2 cellular contexts compared by ENCODE assay signal in the genomic region with DNA sequence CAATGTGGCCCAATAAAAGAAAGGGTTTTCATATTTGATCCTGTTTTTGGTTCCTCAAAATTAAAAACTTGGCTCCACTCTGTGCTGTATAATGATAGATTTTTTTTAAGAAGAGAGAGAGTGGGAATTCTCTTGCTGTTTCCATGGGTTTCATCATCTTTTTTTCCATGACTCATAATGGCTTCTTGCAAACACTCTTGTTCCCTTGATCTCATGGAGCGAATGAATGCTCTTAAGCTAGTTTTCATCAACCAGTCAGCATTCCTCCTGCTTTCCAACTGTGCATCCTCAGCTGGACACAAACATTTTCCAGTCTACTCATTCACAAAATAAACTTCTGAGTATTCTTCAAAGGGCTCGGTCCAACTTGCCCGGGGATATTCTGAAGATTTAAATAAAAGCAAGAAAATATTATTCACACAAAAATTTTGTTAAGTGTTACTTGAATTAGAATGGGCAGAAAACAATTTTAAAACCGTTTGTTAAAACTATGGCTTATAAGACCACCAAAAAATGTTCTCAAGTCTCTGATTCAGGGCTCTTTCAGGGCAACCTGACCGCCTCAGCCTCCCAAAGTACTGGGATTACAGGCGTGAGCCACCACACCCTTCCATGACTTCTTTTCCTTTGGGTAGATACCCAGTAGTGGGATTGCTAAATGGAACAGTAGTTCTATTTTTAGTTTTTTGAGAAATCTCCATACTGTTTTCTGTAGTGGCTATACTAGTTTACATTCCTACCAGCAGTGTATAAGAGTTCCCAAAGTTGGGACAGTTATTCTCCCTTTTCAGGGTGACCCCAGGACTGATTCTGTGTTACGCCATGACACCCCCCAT.
A peak's percentile ranks its signal among the peaks of the same experiment; 100 is the strongest.
TF ChIP-seq lines count a peak whose summit lies in the region.

No MANE protein-coding gene starts in this region.

TF ChIP-seq in IMR-90, 13 proteins besides CTCF, POLR2A, EP300 and RAD21 (continued from another document):
- TF ChIP-seq NFE2L2 (IDR thresholded peaks at IDR 0.05; ENCODE audit: low read depth, low read length) (peak; percentile 54), MAFK (IDR thresholded peaks at IDR 0.05; ENCODE audit: low read depth, low read length) (peak; percentile 63; the same call in 1 of the 2 replicates), SMC3 (IDR thresholded peaks at IDR 0.05; ENCODE audit: low read depth, low read length) (no peak), MXI1 (IDR thresholded peaks at IDR 0.05; ENCODE audit: borderline replicate concordance, low read depth, low read length) (no peak), BHLHE40 (IDR thresholded peaks at IDR 0.05; ENCODE audit: low read depth, low read length) (peak; percentile 37; the same call in 1 of the 2 replicates), RFX5 (IDR thresholded peaks at IDR 0.05; ENCODE audit: low read depth, low read length) (no peak), FOS (IDR thresholded peaks at IDR 0.05; ENCODE audit: low read depth, low read length) (peak; percentile 97), RCOR1 (IDR thresholded peaks at IDR 0.05; ENCODE audit: insufficient replicate concordance, low read length) (no peak), CEBPB (IDR thresholded peaks at IDR 0.05; ENCODE audit: low read depth, low read length) (peak; percentile 97)
- TF ChIP-seq, protein P1, sequence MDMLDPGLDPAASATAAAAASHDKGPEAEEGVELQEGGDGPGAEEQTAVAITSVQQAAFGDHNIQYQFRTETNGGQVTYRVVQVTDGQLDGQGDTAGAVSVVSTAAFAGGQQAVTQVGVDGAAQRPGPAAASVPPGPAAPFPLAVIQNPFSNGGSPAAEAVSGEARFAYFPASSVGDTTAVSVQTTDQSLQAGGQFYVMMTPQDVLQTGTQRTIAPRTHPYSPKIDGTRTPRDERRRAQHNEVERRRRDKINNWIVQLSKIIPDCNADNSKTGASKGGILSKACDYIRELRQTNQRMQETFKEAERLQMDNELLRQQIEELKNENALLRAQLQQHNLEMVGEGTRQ (IDR thresholded peaks at IDR 0.05; ENCODE audit: low read depth, low read length) = no peak
TF ChIP-seq in IMR-90: peak in this region for 5.

TF ChIP-seq in HEK293T, 16 proteins besides CTCF, POLR2A, EP300 and RAD21 (continued from another document):
- TF ChIP-seq SP1 (IDR thresholded peaks at IDR 0.05) (no peak), L3MBTL2 (conservative IDR thresholded peaks at IDR 0.05) (no peak), FOXK2 (IDR thresholded peaks at IDR 0.05) (no peak), SUZ12 (IDR thresholded peaks at IDR 0.05) (no peak), CTBP1 (IDR thresholded peaks at IDR 0.05; ENCODE audit: borderline replicate concordance) (no peak), NFRKB (IDR thresholded peaks at IDR 0.05) (no peak)
TF ChIP-seq in HEK293T: peak in this region for 0.
